In genomic region chr7:55593515-55594318, GRCh38 we compare ENCODE assay signal across 8 cellular contexts. TPM values are rescaled to one million over a fixed set of nuclear protein-coding genes. Genes with fewer than 3 reads are reported as not detected.
A peak's percentile ranks its signal among the peaks of the same experiment; 100 is the strongest.
DNase-seq lines count a peak whose midpoint lies in the region; ATAC-seq and TF ChIP-seq lines count a peak whose summit lies in the region.

No MANE protein-coding gene starts in this region.

- H3K27me3 ChIP-seq in BJ (ENCODE audit: control insufficient read depth, insufficient read depth, low read length) (peaks cover 2% of the 10 kb centered on the region; the same call in 1 of the 2 replicates), Karpas-422 (ENCODE audit: low read length) (no peaks in the 10 kb centered on the region), SU-DHL-6 (ENCODE audit: low read length) (no peaks in the 10 kb centered on the region)

- H3K27me3 Mint-ChIP-seq in activated naive CD8-positive, alpha-beta T cell treated with anti-CD3 and anti-CD28 coated beads, Interleukin-2, amount 50 U/mL, for 24 hours, result no peaks in the 10 kb centered on the region

- no peak overlapping the region for H3K9ac ChIP-seq in Karpas-422 (ENCODE audit: low read length)
- no peak overlapping the region for H3K9ac ChIP-seq in SU-DHL-6 (ENCODE audit: low read length)

- H3K79me2 ChIP-seq in Karpas-422 (ENCODE audit: low read length), result no peaks in the 10 kb centered on the region
- H3K79me2 ChIP-seq in SU-DHL-6 (ENCODE audit: insufficient read depth, low read length), result no peaks in the 10 kb centered on the region

- peaks cover 3% of the 10 kb centered on the region for H3K4me1 Mint-ChIP-seq in activated naive CD8-positive, alpha-beta T cell treated with anti-CD3 and anti-CD28 coated beads, Interleukin-2, amount 50 U/mL, for 24 hours

- no peak overlapping the region for H3K27ac ChIP-seq in Karpas-422 (ENCODE audit: low read length)
- H3K27ac ChIP-seq in SU-DHL-6 (ENCODE audit: low read depth, low read length), result no peak overlapping the region

- no peaks in the 10 kb centered on the region for H3K4me1 ChIP-seq in Karpas-422 (ENCODE audit: low read length)

- no peaks in the 10 kb centered on the region for H3K36me3 Mint-ChIP-seq in activated naive CD8-positive, alpha-beta T cell treated with anti-CD3 and anti-CD28 coated beads, Interleukin-2, amount 50 U/mL, for 24 hours (ENCODE audit: low read depth)

- no peaks in the 10 kb centered on the region for H3K9me3 Mint-ChIP-seq in activated naive CD8-positive, alpha-beta T cell treated with anti-CD3 and anti-CD28 coated beads, Interleukin-2, amount 50 U/mL, for 24 hours

- H3K9me3 ChIP-seq in Karpas-422 (ENCODE audit: low read length), result no peaks in the 10 kb centered on the region
- H3K9me3 ChIP-seq in SU-DHL-6 (ENCODE audit: insufficient read depth, low read length), result no peaks in the 10 kb centered on the region

- H3K4me3 ChIP-seq in BJ (ENCODE audit: low read depth, low read length), result no peak overlapping the region
- no peak overlapping the region for H3K4me3 ChIP-seq in Karpas-422 (ENCODE audit: low read length)
- H3K4me3 ChIP-seq in SU-DHL-6 (ENCODE audit: insufficient read depth, low read length, poor library complexity, severe bottlenecking), result no peak overlapping the region

- H2AFZ ChIP-seq in Karpas-422 (ENCODE audit: low read length), result no peak overlapping the region
- H2AFZ ChIP-seq in SU-DHL-6 (ENCODE audit: low read depth, low read length, severe bottlenecking), result no peak overlapping the region

- H3F3A ChIP-seq in SU-DHL-6 (ENCODE audit: insufficient read depth), result no peaks in the 10 kb centered on the region

- TF ChIP-seq CTCF in BJ (IDR thresholded peaks at IDR 0.05; ENCODE audit: insufficient read depth, low read depth, low read length) (peak; percentile 83), SU-DHL-6 (IDR thresholded peaks at IDR 0.05; ENCODE audit: insufficient read depth, low read length, poor library complexity, severe bottlenecking) (peak; percentile 95)

- H3K4me3 Mint-ChIP-seq in activated naive CD8-positive, alpha-beta T cell treated with anti-CD3 and anti-CD28 coated beads, Interleukin-2, amount 50 U/mL, for 24 hours, result no peak overlapping the region

- DNase-seq in BJ (ENCODE audit: low read depth) (no peak), Karpas-422 (peak; percentile 87), iPS-NIHi11 (ENCODE audit: low spot score) (peak; percentile 81)
- DNase-seq in activated naive CD8-positive, alpha-beta T cell treated with anti-CD3 and anti-CD28 coated beads, Interleukin-2, amount 50 U/mL, for 24 hours, result peak; percentile 82
- peak; percentile 68 to 78 for DNase-seq in stimulated activated CD4-positive, alpha-beta T cell treated with anti-CD3 and anti-CD28 coated beads, Interleukin-1b, Interleukin-23, amount 100 ng/mL, for 4 hours (ENCODE audit: low read depth in 2 of 2)

- H3K9me2 ChIP-seq in Karpas-422 (replicated peaks; ENCODE audit: insufficient read depth, low read length), result no peaks in the 10 kb centered on the region
- no peaks in the 10 kb centered on the region for H3K9me2 ChIP-seq in SU-DHL-6 (replicated peaks; ENCODE audit: insufficient read depth, low read length)

- CTCF ChIA-PET in BJ (lab: Yijun Ruan, JAX), result interaction anchor here (0.7 to 2.3 kb wide), 10 partner anchors 9 to 313 kb away, joined by 3 to 10 read pairs (median 4); no protein-coding TSS in a partner anchor

- no peaks in the 10 kb centered on the region for H4K20me1 ChIP-seq in Karpas-422 (ENCODE audit: insufficient read depth, low read depth, low read length)
- H4K20me1 ChIP-seq in SU-DHL-6 (ENCODE audit: low read depth, low read length), result no peaks in the 10 kb centered on the region

- H3K4me2 ChIP-seq in Karpas-422 (ENCODE audit: low read depth, low read length, poor library complexity, severe bottlenecking), result no peak overlapping the region
- H3K4me2 ChIP-seq in SU-DHL-6 (ENCODE audit: low read depth, low read length, poor library complexity, severe bottlenecking), result no peak overlapping the region

- no peaks in the 10 kb centered on the region for H3K36me3 ChIP-seq in BJ (ENCODE audit: control insufficient read depth, insufficient read depth, low read length)
- no peaks in the 10 kb centered on the region for H3K36me3 ChIP-seq in Karpas-422 (ENCODE audit: insufficient read depth, low read length)
- H3K36me3 ChIP-seq in SU-DHL-6 (ENCODE audit: low read length), result no peaks in the 10 kb centered on the region

- POLR2A ChIA-PET in BJ (lab: Charles Lee), result no interaction called here

- ATAC-seq in GM19023 (IDR thresholded peaks at IDR 0.05; ENCODE audit: unreplicated experiment), result peak; percentile 58
- no peak for ATAC-seq in activated naive CD8-positive, alpha-beta T cell treated with anti-CD3 and anti-CD28 coated beads, Interleukin-2, amount 50 U/mL, for 24 hours
- no peak for ATAC-seq in HG03159 (IDR thresholded peaks at IDR 0.05; ENCODE audit: unreplicated experiment)

- no peak overlapping the region for H3K27ac Mint-ChIP-seq in activated naive CD8-positive, alpha-beta T cell treated with anti-CD3 and anti-CD28 coated beads, Interleukin-2, amount 50 U/mL, for 24 hours

RNA-seq across cellular contexts. Expression of gene VOPP1, which starts 21.4 kb away (rescaled TPM):
- 81.9 and 83.7 TPM in 2 replicates for polyA plus RNA-seq in BJ (2011; rRNA removed)
- 77.1 and 93.2 TPM in 2 replicates for polyA minus RNA-seq in BJ (2011; rRNA and poly(A)+ RNA removed)
- 14.7 and 21.6 TPM in 2 replicates for total RNA-seq in Karpas-422 (2014; rRNA removed; shearing (Covaris generic); ENCODE audit: low replicate concordance)
